2 cellular contexts compared by ENCODE assay signal in genomic region chr18:62289047-62289446, GRCh38.
TF ChIP-seq lines count a peak whose summit lies in the region.

No MANE protein-coding gene starts in this region.

TF ChIP-seq in GM12891, 5 proteins besides CTCF, POLR2A, EP300 and RAD21 (continued from another document):
- TF ChIP-seq PAX5 (IDR thresholded peaks at IDR 0.05; ENCODE audit: insufficient read depth, low read length, severe bottlenecking): no peak

TF ChIP-seq in GM12878, 131 proteins besides CTCF, POLR2A, EP300 and RAD21 (continued from another document):
- TF ChIP-seq TCF12 (IDR thresholded peaks at IDR 0.05; ENCODE audit: low read depth, low read length) (no peak), CREM (IDR thresholded peaks at IDR 0.05; ENCODE audit: low read depth) (no peak), GATAD2B (conservative IDR thresholded peaks at IDR 0.05; ENCODE audit: low read depth) (no peak), CHD4 (IDR thresholded peaks at IDR 0.05) (0 out of 2 replicates have a peak, but pooled peaks have one; percentile 10), CHD1 (IDR thresholded peaks at IDR 0.05; ENCODE audit: low read depth, low read length) (no peak), BRCA1 (IDR thresholded peaks at IDR 0.05; ENCODE audit: low read depth, low read length) (no peak), CEBPZ (IDR thresholded peaks at IDR 0.05; ENCODE audit: low read depth, low read length) (no peak), POLR2AphosphoS2 (IDR thresholded peaks at IDR 0.05; ENCODE audit: low read depth, low read length) (no peak), BCL3 (IDR thresholded peaks at IDR 0.05; ENCODE audit: borderline replicate concordance, insufficient read depth, low read depth, low read length, poor library complexity, severe bottlenecking) (no peak), TCF7 (IDR thresholded peaks at IDR 0.05; ENCODE audit: borderline replicate concordance) (0 out of 2 replicates have a peak, but pooled peaks have one; percentile 19)
- TF ChIP-seq, protein P1, sequence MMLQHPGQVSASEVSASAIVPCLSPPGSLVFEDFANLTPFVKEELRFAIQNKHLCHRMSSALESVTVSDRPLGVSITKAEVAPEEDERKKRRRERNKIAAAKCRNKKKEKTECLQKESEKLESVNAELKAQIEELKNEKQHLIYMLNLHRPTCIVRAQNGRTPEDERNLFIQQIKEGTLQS (IDR thresholded peaks at IDR 0.05; ENCODE audit: borderline replicate concordance, extremely low read depth, low read depth, low read length): no peak
- TF ChIP-seq, protein P2, sequence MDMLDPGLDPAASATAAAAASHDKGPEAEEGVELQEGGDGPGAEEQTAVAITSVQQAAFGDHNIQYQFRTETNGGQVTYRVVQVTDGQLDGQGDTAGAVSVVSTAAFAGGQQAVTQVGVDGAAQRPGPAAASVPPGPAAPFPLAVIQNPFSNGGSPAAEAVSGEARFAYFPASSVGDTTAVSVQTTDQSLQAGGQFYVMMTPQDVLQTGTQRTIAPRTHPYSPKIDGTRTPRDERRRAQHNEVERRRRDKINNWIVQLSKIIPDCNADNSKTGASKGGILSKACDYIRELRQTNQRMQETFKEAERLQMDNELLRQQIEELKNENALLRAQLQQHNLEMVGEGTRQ (IDR thresholded peaks at IDR 0.05; ENCODE audit: borderline replicate concordance, low read depth, low read length): no peak
TF ChIP-seq in GM12878: peak in this region for 3.
